Comparison of ENCODE assay signal across 8 cellular contexts in the genomic region with DNA sequence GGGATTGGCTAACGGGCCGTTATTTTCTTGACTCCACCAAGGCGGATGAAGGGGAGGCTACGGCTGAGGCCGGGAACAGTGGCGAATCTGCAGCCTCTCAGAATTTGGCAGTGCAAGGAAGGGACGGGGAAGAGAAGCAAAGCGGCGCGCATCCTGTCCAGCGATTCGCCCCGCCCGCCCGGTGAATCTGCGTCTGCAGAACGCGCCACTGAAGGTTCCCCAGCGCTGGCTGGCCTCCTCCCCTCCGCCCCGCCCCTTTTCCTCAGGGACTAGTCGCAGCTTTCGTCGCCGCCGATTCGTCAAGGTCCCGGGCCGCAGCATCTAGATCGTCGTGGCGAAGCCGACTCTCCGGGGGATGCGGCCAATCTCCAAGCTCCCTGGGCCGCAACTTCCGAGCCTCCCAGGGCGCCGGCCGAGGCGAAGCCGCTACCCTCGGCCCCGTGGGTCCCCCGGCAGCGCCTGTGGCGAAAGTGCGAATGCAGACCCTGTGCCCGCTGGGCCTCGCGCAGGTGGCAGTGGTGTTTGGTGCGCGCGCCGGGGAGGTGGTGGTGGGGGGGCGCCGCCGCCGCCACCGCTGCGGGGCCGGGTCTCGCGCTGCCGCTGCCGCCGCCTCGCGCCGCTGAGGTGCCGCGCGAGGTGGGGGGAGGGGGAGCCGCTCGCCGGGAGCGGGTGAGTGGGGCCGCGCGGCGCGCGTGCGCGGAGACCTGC. TPM values are rescaled to one million over a fixed set of nuclear protein-coding genes. Genes with fewer than 3 reads are reported as not detected.
DNase-seq lines count a peak whose midpoint lies in the region; ATAC-seq and TF ChIP-seq lines count a peak whose summit lies in the region.

A gene (plus strand): TSS at position 299 of the 708 bp plus-strand sequence. CDS start 978 bp downstream, outside the sequence.

- DNase-seq in NCI-H1694 treated with DMSO at 0.1 percent for 48 hours (lab: John Stamatoyannopoulos, UW) (peak; percentile 75), T-helper 17 cell (peak; percentile 92 to 96 (median 93)), amniotic stem cell (lab: John Stamatoyannopoulos, UW) (peak; percentile 93), left cardiac atrium (peak; percentile 98), progenitor cell of endocrine pancreas (ENCODE audit: low spot score, unreplicated experiment) (peak; percentile 91), upper lobe of right lung (peak; percentile 98)

- H3K9me3 Mint-ChIP-seq in progenitor cell of endocrine pancreas (ENCODE audit: low read depth) = no peaks in the 10 kb centered on the region

- H3K27me3 Mint-ChIP-seq in T-helper 17 cell (no peaks in the 10 kb centered on the region), progenitor cell of endocrine pancreas (no peaks in the 10 kb centered on the region)

- TF ChIP-seq CTCF in progenitor cell of endocrine pancreas (IDR thresholded peaks at IDR 0.05; ENCODE audit: unreplicated experiment) = no peak
- TF ChIP-seq CTCF in upper lobe of right lung (IDR thresholded peaks at IDR 0.05) = no peak

- intact Hi-C loops in left cardiac atrium (cut with DNase I) (no loop called here), upper lobe of right lung (cut with DNase I) (no loop called here)

- H3K9me3 ChIP-seq in T-helper 17 cell (ENCODE audit: control insufficient read depth, low read length, poor library complexity, severe bottlenecking) (no peaks in the 10 kb centered on the region), upper lobe of right lung (no peaks in the 10 kb centered on the region)

- peak; percentile 76 for ATAC-seq in HG02938 (IDR thresholded peaks at IDR 0.05; ENCODE audit: unreplicated experiment)
- ATAC-seq in T-helper 17 cell = peak; percentile 89
- ATAC-seq in left cardiac atrium = peak; percentile 92 to 93
- ATAC-seq in upper lobe of right lung = peak; percentile 93

- H3K4me3 ChIP-seq in upper lobe of right lung = peak within 1 kb of the TSS; percentile 83

- no peaks in the 10 kb centered on the region for H3K27me3 ChIP-seq in upper lobe of right lung

- H3K27ac ChIP-seq in upper lobe of right lung = peak within 1 kb of the TSS; percentile 98

- H3K27ac Mint-ChIP-seq in T-helper 17 cell (peak within 1 kb of the TSS; percentile 96), progenitor cell of endocrine pancreas (peak within 1 kb of the TSS; percentile 100)

- H3K4me3 Mint-ChIP-seq in T-helper 17 cell (peak within 1 kb of the TSS; percentile 93), progenitor cell of endocrine pancreas (ENCODE audit: low read depth) (peak within 1 kb of the TSS; percentile 95)

- peaks cover 29% of the 10 kb centered on the region for H3K4me1 Mint-ChIP-seq in T-helper 17 cell
- peaks cover 9% of the 10 kb centered on the region for H3K4me1 Mint-ChIP-seq in progenitor cell of endocrine pancreas (ENCODE audit: low read depth)

- TF ChIP-seq POLR2A in GM15510 (IDR thresholded peaks at IDR 0.05; ENCODE audit: borderline replicate concordance, extremely low read depth, insufficient read length) = peak; percentile 30

- peaks cover 36% of the 10 kb centered on the region for H3K36me3 ChIP-seq in upper lobe of right lung

- H3K36me3 Mint-ChIP-seq in T-helper 17 cell (ENCODE audit: low read depth) = peaks cover 7% of the 10 kb centered on the region
- H3K36me3 Mint-ChIP-seq in progenitor cell of endocrine pancreas (ENCODE audit: insufficient read depth) = peaks cover 12% of the 10 kb centered on the region

- H3K4me1 ChIP-seq in upper lobe of right lung = peaks cover 16% of the 10 kb centered on the region

RNA-seq across cellular contexts. Expression of the gene that starts here (rescaled TPM):
- total RNA-seq in T-helper 17 cell (10 to 100 TPM; 31.3 to 45.5 TPM), left cardiac atrium (10 to 100 TPM in 1 of 2 donors, 1 to 10 TPM in 1; 9.2 to 10.9 TPM), progenitor cell of endocrine pancreas (25.4 and 27.7 TPM in 2 replicates), upper lobe of right lung (18.6 TPM)

Comparison
In these comparisons a context has a peak if more than half of its experiments do, and no peak if none do; other contexts are left out.
1. Peak in every context shown above with its lines: DNase-seq, ATAC-seq, H3K4me3 ChIP-seq and H3K27ac ChIP-seq.